8 cellular contexts compared by ENCODE assay signal in the genomic region with DNA sequence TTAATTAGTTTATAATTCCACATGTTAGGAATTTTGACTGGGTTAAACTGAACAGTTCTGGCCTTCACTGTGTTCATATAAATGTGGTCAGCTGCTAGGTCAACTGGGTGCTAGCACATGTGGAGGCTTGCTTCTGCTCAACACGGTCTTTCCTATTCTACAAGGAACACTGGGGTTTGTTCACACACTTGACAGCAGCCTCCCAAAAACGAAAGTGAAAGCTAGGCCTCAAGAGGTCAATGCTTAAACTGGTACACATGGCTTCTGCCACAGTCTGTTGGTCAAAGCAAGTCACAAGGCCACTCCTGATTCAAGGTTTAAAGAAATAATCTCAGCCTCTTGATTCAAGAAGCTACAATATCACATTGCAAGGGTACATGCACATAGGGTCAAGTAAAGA.
DNase-seq lines count a peak whose midpoint lies in the region; ATAC-seq lines count a peak whose summit lies in the region.

No MANE protein-coding gene starts in this region.

- POLR2A ChIA-PET in activated CD4-positive, alpha-beta T cell treated with anti-CD3 and anti-CD28 coated beads for 36 hours (lab: Charles Lee): no interaction called here

- DNase-seq in activated CD4-positive, alpha-beta T cell treated with anti-CD3 and anti-CD28 coated beads for 36 hours: peak; percentile 8
- no peak for DNase-seq in activated CD4-positive, alpha-beta T cell treated with anti-CD3 and anti-CD28 coated beads, Interleukin-2, amount 50 U/mL, for 1 hour
- peak; percentile 40 for DNase-seq in NCI-H774 (lab: John Stamatoyannopoulos, UW)
- DNase-seq in fibroblast of peridontal ligament (ENCODE audit: extremely low read depth): peak; percentile 57
- no peak for DNase-seq in SHP77 (lab: John Stamatoyannopoulos, UW)
- DNase-seq in SIG-M5 (lab: John Stamatoyannopoulos, UW): no peak
- DNase-seq in NCI-H345 treated with DMSO at 0.1 percent for 48 hours (lab: John Stamatoyannopoulos, UW; ENCODE audit: unreplicated experiment): no peak

- H3K4me1 Mint-ChIP-seq in activated CD4-positive, alpha-beta T cell treated with anti-CD3 and anti-CD28 coated beads for 36 hours: peaks cover 8% of the 10 kb centered on the region

- no peaks in the 10 kb centered on the region for H3K27me3 Mint-ChIP-seq in activated CD4-positive, alpha-beta T cell treated with anti-CD3 and anti-CD28 coated beads for 36 hours

- intact Hi-C loops in activated CD4-positive, alpha-beta T cell treated with anti-CD3 and anti-CD28 coated beads for 36 hours (cut with DNase I, micrococcal nuclease): no loop called here

- H3K9me3 Mint-ChIP-seq in activated CD4-positive, alpha-beta T cell treated with anti-CD3 and anti-CD28 coated beads for 36 hours (ENCODE audit: low read depth): no peaks in the 10 kb centered on the region

- peak; percentile 58 for ATAC-seq in activated CD4-positive, alpha-beta T cell treated with anti-CD3 and anti-CD28 coated beads for 36 hours
- peak; percentile 73 for ATAC-seq in GM21786 (IDR thresholded peaks at IDR 0.05; ENCODE audit: unreplicated experiment)

- CTCF ChIA-PET in activated CD4-positive, alpha-beta T cell treated with anti-CD3 and anti-CD28 coated beads for 36 hours (lab: Charles Lee): interaction anchor here (0.7 kb wide), 1 partner anchor 9 kb away, joined by 3 read pairs; no protein-coding TSS in a partner anchor

- H3K27ac Mint-ChIP-seq in activated CD4-positive, alpha-beta T cell treated with anti-CD3 and anti-CD28 coated beads for 36 hours: no peak overlapping the region

- no peaks in the 10 kb centered on the region for H3K36me3 Mint-ChIP-seq in activated CD4-positive, alpha-beta T cell treated with anti-CD3 and anti-CD28 coated beads for 36 hours (ENCODE audit: low read depth)

- H3K4me3 Mint-ChIP-seq in activated CD4-positive, alpha-beta T cell treated with anti-CD3 and anti-CD28 coated beads for 36 hours: no peak overlapping the region

Comparison
In these comparisons a context has a peak if more than half of its experiments do, and no peak if none do; other contexts are left out.
1. DNase-seq: peak in activated CD4-positive, alpha-beta T cell treated with anti-CD3 and anti-CD28 coated beads for 36 hours (single experiment), NCI-H774 (single experiment) and fibroblast of peridontal ligament (single experiment); none in activated CD4-positive, alpha-beta T cell treated with anti-CD3 and anti-CD28 coated beads, Interleukin-2, amount 50 U/mL, for 1 hour (single experiment), SHP77 (0 of 2), SIG-M5 (single experiment) and NCI-H345 treated with DMSO at 0.1 percent for 48 hours (single experiment).